1 cellular context compared by ENCODE assay signal in the genomic region with DNA sequence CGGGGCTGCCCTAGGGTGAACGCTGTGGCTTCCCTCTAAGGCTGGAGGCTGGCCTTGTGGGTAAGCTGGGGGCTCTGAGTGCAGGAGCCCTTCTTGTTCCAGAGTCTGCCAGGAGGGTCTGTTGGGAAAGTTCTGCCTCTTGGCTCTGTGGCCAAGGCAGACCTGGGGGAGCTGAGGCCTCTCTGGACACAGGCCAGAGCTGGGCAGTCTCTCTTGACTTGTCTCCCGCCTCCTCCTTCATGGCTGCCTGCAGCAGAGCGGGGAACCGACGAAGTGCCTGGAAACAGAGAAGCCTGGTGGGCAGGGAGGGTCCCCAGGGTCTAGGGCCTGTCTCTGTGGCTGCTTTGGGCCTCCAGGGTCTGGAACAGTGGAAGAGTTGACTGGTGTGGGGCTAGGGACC.
TF ChIP-seq lines count a peak whose summit lies in the region.

No MANE protein-coding gene starts in this region.

TF ChIP-seq in IMR-90, 13 proteins besides CTCF, POLR2A, EP300 and RAD21:
- TF ChIP-seq MAZ (IDR thresholded peaks at IDR 0.05; ENCODE audit: borderline replicate concordance, low read depth, low read length) (no peak), BHLHE40 (IDR thresholded peaks at IDR 0.05; ENCODE audit: low read depth, low read length) (no peak), RCOR1 (IDR thresholded peaks at IDR 0.05; ENCODE audit: insufficient replicate concordance, low read length) (no peak)
- TF ChIP-seq, protein P1, sequence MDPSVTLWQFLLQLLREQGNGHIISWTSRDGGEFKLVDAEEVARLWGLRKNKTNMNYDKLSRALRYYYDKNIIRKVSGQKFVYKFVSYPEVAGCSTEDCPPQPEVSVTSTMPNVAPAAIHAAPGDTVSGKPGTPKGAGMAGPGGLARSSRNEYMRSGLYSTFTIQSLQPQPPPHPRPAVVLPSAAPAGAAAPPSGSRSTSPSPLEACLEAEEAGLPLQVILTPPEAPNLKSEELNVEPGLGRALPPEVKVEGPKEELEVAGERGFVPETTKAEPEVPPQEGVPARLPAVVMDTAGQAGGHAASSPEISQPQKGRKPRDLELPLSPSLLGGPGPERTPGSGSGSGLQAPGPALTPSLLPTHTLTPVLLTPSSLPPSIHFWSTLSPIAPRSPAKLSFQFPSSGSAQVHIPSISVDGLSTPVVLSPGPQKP (IDR thresholded peaks at IDR 0.05; ENCODE audit: borderline replicate concordance, low read depth, low read length) = no peak
TF ChIP-seq in IMR-90: peak in this region for 0.
